In genomic region chr22:44091021-44091721, GRCh38 we compare ENCODE assay signal across 8 cellular contexts.
A peak's percentile ranks its signal among the peaks of the same experiment; 100 is the strongest.
DNase-seq lines count a peak whose midpoint lies in the region; ATAC-seq, FAIRE-seq and TF ChIP-seq lines count a peak whose summit lies in the region.

No MANE protein-coding gene starts in this region.

- TF ChIP-seq EP300 in SK-N-SH (IDR thresholded peaks at IDR 0.05; ENCODE audit: borderline replicate concordance in 1 of 2, low read depth in 1 of 2, low read length in 1 of 2), result no peak

- H3K4me3 ChIP-seq in SK-N-SH (ENCODE audit: low read depth in 2 of 2, low read length in 1 of 2) (no peak overlapping the region), endothelial cell of umbilical vein (replicated peaks in 1 of 3; ENCODE audit: insufficient read depth in 1 of 3, low read depth in 1 of 3, low read length in 3 of 3) (no peak overlapping the region)

- H3K4me2 ChIP-seq in SK-N-SH (no peak overlapping the region), endothelial cell of umbilical vein (ENCODE audit: insufficient read depth, low read length) (no peak overlapping the region)

- FAIRE-seq in endothelial cell of umbilical vein (lab: Jason Lieb, UNC), result peak; percentile 49

- no peaks in the 10 kb centered on the region for H3K9me3 ChIP-seq in SK-N-SH
- no peaks in the 10 kb centered on the region for H3K9me3 ChIP-seq in endothelial cell of umbilical vein (replicated peaks; ENCODE audit: control insufficient read depth, insufficient read depth, low read length)

- BruUV-seq in endothelial cell of umbilical vein (replicated peaks; lab: Mats Ljungman, UMichigan), result no TSS peak

- no peak overlapping the region for H3K27ac ChIP-seq in SK-N-SH (ENCODE audit: low read depth in 2 of 2, low read length in 1 of 2)
- no peak overlapping the region for H3K27ac ChIP-seq in endothelial cell of umbilical vein (ENCODE audit: insufficient read depth, low read depth, low read length)

- H3K79me2 ChIP-seq in SK-N-SH (ENCODE audit: insufficient read depth) (no peaks in the 10 kb centered on the region), endothelial cell of umbilical vein (ENCODE audit: control insufficient read depth, insufficient read depth, low read length) (peaks cover 45% of the 10 kb centered on the region)

- dilution Hi-C loops in endothelial cell of umbilical vein (cut with MboI; ENCODE audit: extremely low pct_ligation_motif_present, low sequenced_read_pairs), result no loop called here

- POLR2A ChIA-PET in SK-N-SH (lab: Yijun Ruan, JAX) (no interaction called here), endothelial cell of umbilical vein (lab: Charles Lee) (no interaction called here)

- whole genome bisulfite sequencing in SK-N-SH (ENCODE audit: low lambda C conversion rate), result 93% methylated on average over 14 of the region's 14 CpGs

- H3K9ac ChIP-seq in SK-N-SH (no peak overlapping the region), endothelial cell of umbilical vein (replicated peaks; ENCODE audit: extremely low read depth, insufficient read depth, low read length) (no peak overlapping the region)

- peak; percentile 19; the same call in 1 of the 2 replicates for TF ChIP-seq RAD21 in SK-N-SH (IDR thresholded peaks at IDR 0.05; ENCODE audit: low read length)

- CTCF ChIA-PET in SK-N-SH (lab: Yijun Ruan, JAX), result interaction anchor here (1.8 to 10.5 kb wide), 2 partner anchors 10 to 99 kb away, joined by 11 to 234 read pairs; no protein-coding TSS in a partner anchor
- CTCF ChIA-PET in endothelial cell of umbilical vein (lab: Charles Lee), result interaction anchor here (1.1 kb wide), 1 partner anchor 98 kb away, joined by 3 read pairs; no protein-coding TSS in a partner anchor

- no peaks in the 10 kb centered on the region for H3K9me2 ChIP-seq in SK-N-SH

- H2AFZ ChIP-seq in SK-N-SH (ENCODE audit: low read depth) (no peak overlapping the region), endothelial cell of umbilical vein (ENCODE audit: low read depth, low read length) (no peak overlapping the region)

- H4K20me1 ChIP-seq in SK-N-SH (ENCODE audit: insufficient read depth), result no peaks in the 10 kb centered on the region
- H4K20me1 ChIP-seq in endothelial cell of umbilical vein (replicated peaks; ENCODE audit: control insufficient read depth, extremely low read depth, insufficient read depth, low read length), result no peaks in the 10 kb centered on the region

- H3K36me3 ChIP-seq in SK-N-SH (replicated peaks in 1 of 2; ENCODE audit: control insufficient read depth in 1 of 2, insufficient read depth in 2 of 2, low read length in 1 of 2), result no peaks in the 10 kb centered on the region
- H3K36me3 ChIP-seq in endothelial cell of umbilical vein (ENCODE audit: control insufficient read depth in 2 of 2, extremely low read depth in 1 of 2, insufficient read depth in 2 of 2, low read length in 2 of 2), result peaks cover 2 to 18% of the 10 kb centered on the region in 2 experiments

- TF ChIP-seq CTCF in SK-N-SH (IDR thresholded peaks at IDR 0.05), result peak; percentile 45
- peak in 1 of 2 donors; percentile 8 for TF ChIP-seq CTCF in endothelial cell of umbilical vein (IDR thresholded peaks at IDR 0.05; ENCODE audit: extremely low read depth in 1 of 2, insufficient read depth in 1 of 2, low read depth in 1 of 2, low read length in 2 of 2)

- no peaks in the 10 kb centered on the region for H3K9me1 ChIP-seq in endothelial cell of umbilical vein (replicated peaks; ENCODE audit: control insufficient read depth, extremely low read depth, insufficient read depth, low read length)

- no peak for TF ChIP-seq POLR2A in endothelial cell of umbilical vein (IDR thresholded peaks at IDR 0.05; ENCODE audit: low read depth, low read length)

- ATAC-seq in GM21423 (IDR thresholded peaks at IDR 0.05; ENCODE audit: unreplicated experiment), result no peak

- no peaks in the 10 kb centered on the region for H3K4me1 ChIP-seq in SK-N-SH (ENCODE audit: control insufficient read depth in 1 of 2, insufficient read depth in 2 of 2, low read depth in 1 of 2, low read length in 1 of 2)
- peaks cover 3% of the 10 kb centered on the region for H3K4me1 ChIP-seq in endothelial cell of umbilical vein (ENCODE audit: control insufficient read depth, extremely low read depth, insufficient read depth, low read length)

- DNase-seq in SKM-1 treated with dmso at 0.1 percent for 144 hours (lab: John Stamatoyannopoulos, UW; ENCODE audit: unreplicated experiment) (peak; percentile 5), SKM-1 (lab: John Stamatoyannopoulos, UW; ENCODE audit: unreplicated experiment) (no peak), SK-N-SH (peak; percentile 59), endothelial cell of umbilical vein (ENCODE audit: low read depth, low spot score) (no peak), epidermal melanocyte (ENCODE audit: insufficient read length, low spot score) (no peak), middle frontal gyrus (ENCODE audit: extremely low spot score, low spot score) (no peak)
- peak; percentile 53 for DNase-seq in stimulated activated CD4-positive, alpha-beta T cell treated with anti-CD3 and anti-CD28 coated beads, Interleukin-4, amount 100 ng/mL, for 24 hours

- no peaks in the 10 kb centered on the region for H3F3A ChIP-seq in SK-N-SH (replicated peaks; ENCODE audit: insufficient read depth)

- no peaks in the 10 kb centered on the region for H3K27me3 ChIP-seq in SK-N-SH (ENCODE audit: insufficient read depth)
- no peaks in the 10 kb centered on the region for H3K27me3 ChIP-seq in endothelial cell of umbilical vein (ENCODE audit: control insufficient read depth in 2 of 2, insufficient read depth in 2 of 2, low read length in 2 of 2)

- intact Hi-C loops in endothelial cell of umbilical vein (cut with micrococcal nuclease), result no loop called here

TF ChIP-seq in SK-N-SH, 30 proteins besides CTCF, POLR2A, EP300 and RAD21 (continues in another document):
- TF ChIP-seq MEF2A (IDR thresholded peaks at IDR 0.05; ENCODE audit: borderline replicate concordance, low read depth) (no peak), JUND (IDR thresholded peaks at IDR 0.05) (no peak), REST (IDR thresholded peaks at IDR 0.05; ENCODE audit: low read depth, low read length) (no peak), EZH2phosphoT487 (IDR thresholded peaks at IDR 0.05; ENCODE audit: borderline replicate concordance, low read depth) (no peak), NFIC (IDR thresholded peaks at IDR 0.05; ENCODE audit: borderline replicate concordance) (no peak), RXRA (IDR thresholded peaks at IDR 0.05; ENCODE audit: borderline replicate concordance, low read depth) (no peak)

TF ChIP-seq in endothelial cell of umbilical vein, 7 proteins besides CTCF, POLR2A, EP300 and RAD21:
- TF ChIP-seq MAX (IDR thresholded peaks at IDR 0.05; ENCODE audit: insufficient read depth, insufficient read length), result no peak
- no peak for TF ChIP-seq FOS (IDR thresholded peaks at IDR 0.05; ENCODE audit: borderline replicate concordance, insufficient read depth, low read length)
- TF ChIP-seq MYC (IDR thresholded peaks at IDR 0.05; ENCODE audit: low read depth, low read length), result no peak
- no peak for TF ChIP-seq GATA2 (IDR thresholded peaks at IDR 0.05; ENCODE audit: insufficient read depth, insufficient read length, low read depth, low read length)
- no peak for TF ChIP-seq EZH2 (IDR thresholded peaks at IDR 0.05; ENCODE audit: borderline replicate concordance, low read depth, low read length, severe bottlenecking)
- TF ChIP-seq POLR2AphosphoS5 (IDR thresholded peaks at IDR 0.05; ENCODE audit: insufficient read depth, low read depth, low read length), result no peak
- no peak for TF ChIP-seq JUN (IDR thresholded peaks at IDR 0.05; ENCODE audit: borderline replicate concordance, insufficient read depth, insufficient read length, low read depth)

Comparison
In these comparisons a context has a peak if more than half of its experiments do, and no peak if none do; other contexts are left out.
1. DNase-seq: peak in SKM-1 treated with dmso at 0.1 percent for 144 hours (single experiment), SK-N-SH (single experiment) and stimulated activated CD4-positive, alpha-beta T cell treated with anti-CD3 and anti-CD28 coated beads, Interleukin-4, amount 100 ng/mL, for 24 hours (single experiment); none in SKM-1 (single experiment), endothelial cell of umbilical vein (single experiment), epidermal melanocyte (single experiment) and middle frontal gyrus (single experiment).